Comparison of ENCODE assay signal across 11 cellular contexts in genomic region chr15:78059110-78059839, GRCh38. TPM values are rescaled to one million over a fixed set of nuclear protein-coding genes. Genes with fewer than 3 reads are reported as not detected.
A peak's percentile ranks its signal among the peaks of the same experiment; 100 is the strongest.
DNase-seq lines count a peak whose midpoint lies in the region; ATAC-seq, FAIRE-seq and TF ChIP-seq lines count a peak whose summit lies in the region.
"Had no signal": no experiment of that assay in that cellular context is flagged by ENCODE, and none has a peak within 500 bp of the region (broad histone marks: within the 10 kb centered on the region; RNA-seq: fewer than 3 reads in every experiment).

No MANE protein-coding gene starts in this region.

- H2AFZ ChIP-seq in PC-9: no peak overlapping the region

- peaks cover 57% of the 10 kb centered on the region for H3K4me1 Mint-ChIP-seq in stimulated activated effector memory CD8-positive, alpha-beta T cell treated with anti-CD3 and anti-CD28 coated beads, Interleukin-12 subunit alpha, Interleukin-12 subunit beta, amount 100 ng/mL, for 72 hours

- H4K20me1 ChIP-seq in PC-9 (ENCODE audit: insufficient read depth): no peaks in the 10 kb centered on the region; the same call in 1 of the 2 replicates

- peaks cover 20% of the 10 kb centered on the region; the same call in 1 of the 2 replicates for H3F3A ChIP-seq in PC-9 (ENCODE audit: insufficient read depth, low read depth)

- H3K4me3 ChIP-seq in PC-9 (no peak overlapping the region), esophagus muscularis mucosa (no peak overlapping the region), coronary artery (no peak overlapping the region)

- no peaks in the 10 kb centered on the region for H3K36me3 Mint-ChIP-seq in stimulated activated effector memory CD8-positive, alpha-beta T cell treated with anti-CD3 and anti-CD28 coated beads, Interleukin-12 subunit alpha, Interleukin-12 subunit beta, amount 100 ng/mL, for 72 hours

- CTCF ChIA-PET in PC-9 (lab: Charles Lee): no interaction called here

- 63% methylated on average over 3 of the region's 3 CpGs for WGBS in esophagus muscularis mucosa

- BruUV-seq in PC-9 (replicated peaks; lab: Mats Ljungman, UMichigan): no TSS peak

- no peak for ATAC-seq in stimulated activated effector memory CD8-positive, alpha-beta T cell treated with anti-CD3 and anti-CD28 coated beads, Interleukin-12 subunit alpha, Interleukin-12 subunit beta, amount 100 ng/mL, for 72 hours
- ATAC-seq in HG03442 (IDR thresholded peaks at IDR 0.05; ENCODE audit: unreplicated experiment): no peak

- H3K4me3 Mint-ChIP-seq in stimulated activated effector memory CD8-positive, alpha-beta T cell treated with anti-CD3 and anti-CD28 coated beads, Interleukin-12 subunit alpha, Interleukin-12 subunit beta, amount 100 ng/mL, for 72 hours: no peak overlapping the region

- no peak for TF ChIP-seq CTCF in PC-9 (conservative IDR thresholded peaks at IDR 0.05)
- TF ChIP-seq CTCF in esophagus muscularis mucosa (IDR thresholded peaks at IDR 0.05): no peak
- no peak for TF ChIP-seq CTCF in coronary artery (IDR thresholded peaks at IDR 0.05)

- H3K79me2 ChIP-seq in PC-9 (ENCODE audit: low read depth): peaks cover 30% of the 10 kb centered on the region

- H3K9me3 ChIP-seq in PC-9 (ENCODE audit: insufficient read depth, low read depth) (no peaks in the 10 kb centered on the region), esophagus muscularis mucosa (no peaks in the 10 kb centered on the region)

- DNase-seq in NCI-H2196 (lab: John Stamatoyannopoulos, UW; ENCODE audit: unreplicated experiment): peak; percentile 6
- DNase-seq in NCI-H2196 treated with DMSO at 0.1 percent for 48 hours (lab: John Stamatoyannopoulos, UW; ENCODE audit: unreplicated experiment): no peak
- DNase-seq in PC-9: peak in 1 of 2 experiments; percentile 48
- no peak for DNase-seq in esophagus muscularis mucosa (ENCODE audit: extremely low spot score)
- DNase-seq in stimulated activated effector memory CD8-positive, alpha-beta T cell treated with anti-CD3 and anti-CD28 coated beads, Interleukin-12 subunit alpha, Interleukin-12 subunit beta, amount 100 ng/mL, for 72 hours (ENCODE audit: low spot score in 2 of 2): no peak
- no peak for DNase-seq in coronary artery (ENCODE audit: low spot score)
- DNase-seq in frontal cortex (ENCODE audit: low spot score in 2 of 2): no peak
- DNase-seq: 8988T, SHP77 had no signal

- intact Hi-C loops in PC-9 (cut with micrococcal nuclease; ENCODE audit: unreplicated experiment) (no loop called here), esophagus muscularis mucosa (cut with DNase I) (no loop called here)

- no peak for TF ChIP-seq EP300 in esophagus muscularis mucosa (IDR thresholded peaks at IDR 0.05)

- H3K27me3 ChIP-seq in PC-9 (ENCODE audit: insufficient read depth, low read depth) (no peaks in the 10 kb centered on the region), esophagus muscularis mucosa (no peaks in the 10 kb centered on the region)

- no peaks in the 10 kb centered on the region for H3K36me3 ChIP-seq in PC-9 (ENCODE audit: low read depth)
- no peaks in the 10 kb centered on the region for H3K36me3 ChIP-seq in esophagus muscularis mucosa

- no peak for FAIRE-seq in frontal cortex (lab: Jason Lieb, UNC)

- H3K27ac Mint-ChIP-seq in stimulated activated effector memory CD8-positive, alpha-beta T cell treated with anti-CD3 and anti-CD28 coated beads, Interleukin-12 subunit alpha, Interleukin-12 subunit beta, amount 100 ng/mL, for 72 hours: peak overlapping the region; percentile 76

- H3K9me3 Mint-ChIP-seq in stimulated activated effector memory CD8-positive, alpha-beta T cell treated with anti-CD3 and anti-CD28 coated beads, Interleukin-12 subunit alpha, Interleukin-12 subunit beta, amount 100 ng/mL, for 72 hours: no peaks in the 10 kb centered on the region

- POLR2A ChIA-PET in PC-9 (lab: Charles Lee; ENCODE audit: unreplicated experiment): no interaction called here

- TF ChIP-seq POLR2A in esophagus muscularis mucosa (IDR thresholded peaks at IDR 0.05; ENCODE audit: low read depth): no peak

- H3K4me1 ChIP-seq in PC-9 (replicated peaks; ENCODE audit: insufficient read depth) (peaks cover 46% of the 10 kb centered on the region), esophagus muscularis mucosa (peaks cover 69 to 100% (median 96%) of the 10 kb centered on the region in 4 donors)

- H3K9me2 ChIP-seq in PC-9 (ENCODE audit: insufficient read depth): no peaks in the 10 kb centered on the region

- H3K27ac ChIP-seq in PC-9 (0 out of 2 replicates have a peak overlapping the region, but pooled peaks have one; percentile 33), esophagus muscularis mucosa (replicated peaks in 1 of 4) (peak overlapping the region; percentile 3 to 40 (median 24)), coronary artery (peak overlapping the region in 1 of 2 donors; percentile 65)

- peak overlapping the region; percentile 17; the same call in 1 of the 2 replicates for H3K4me2 ChIP-seq in PC-9

RNA-seq across cellular contexts. Expression of gene TBC1D2B, which starts 18.2 kb away (rescaled TPM):
- 27.7 and 28.3 TPM in 2 replicates for total RNA-seq in PC-9 (2021)
- 10 to 100 TPM; 31.3 to 58.8 (median 32.7) TPM for total RNA-seq in esophagus muscularis mucosa
- 10.6 TPM for total RNA-seq in frontal cortex

RNA-seq across cellular contexts. Expression of gene SH2D7, which starts 33.1 kb away (rescaled TPM):
- total RNA-seq in PC-9 (2021): not detected in 2 replicates
- total RNA-seq in esophagus muscularis mucosa: not detected
- not detected for total RNA-seq in frontal cortex
- total RNA-seq: lung microvascular endothelial cell had no signal
